Comparison of ENCODE assay signal across 21 cellular contexts in genomic region chr4:48694824-48695223, GRCh38.
A peak's percentile ranks its signal among the peaks of the same experiment; 100 is the strongest.
DNase-seq lines count a peak whose midpoint lies in the region; ATAC-seq, FAIRE-seq and TF ChIP-seq lines count a peak whose summit lies in the region.
"Had no signal": no experiment of that assay in that cellular context is flagged by ENCODE, and none has a peak within 500 bp of the region (broad histone marks: within the 10 kb centered on the region; RNA-seq: fewer than 3 reads in every experiment).

No MANE protein-coding gene starts in this region.

- H3K23me2 ChIP-seq in H1 (ENCODE audit: low read depth, low read length): no peaks in the 10 kb centered on the region

- H3K4me3 Mint-ChIP-seq in GM23338 (no peak overlapping the region), nephron progenitor cell (no peak overlapping the region)
- H3K4me3 Mint-ChIP-seq: CD14-positive monocyte; CD4-positive, alpha-beta memory T cell; HFFc6 had no signal

- H3K4me1 Mint-ChIP-seq in GM23338 (peaks cover 43% of the 10 kb centered on the region), nephron progenitor cell (peaks cover 25% of the 10 kb centered on the region)

- no peak overlapping the region for H3K56ac ChIP-seq in H1 (replicated peaks; ENCODE audit: insufficient read length, low read depth, low read length)

- H3K18ac ChIP-seq in H1 (ENCODE audit: extremely low read depth, low read length): no peak overlapping the region

- no peak overlapping the region for H2BK5ac ChIP-seq in H1 (ENCODE audit: low read depth, low read length)

- H3K27me3 ChIP-seq in GM23338 (ENCODE audit: insufficient read depth) (no peaks in the 10 kb centered on the region), HUES64 (ENCODE audit: insufficient read depth, low read length) (no peaks in the 10 kb centered on the region), H1 (replicated peaks in 1 of 4; ENCODE audit: control insufficient read depth in 3 of 4, extremely low read depth in 1 of 4, insufficient read depth in 3 of 4, low read length in 3 of 4) (no peaks in the 10 kb centered on the region)
- H3K27me3 ChIP-seq: BLaER1 had no signal

- H3F3A ChIP-seq in GM23338 (replicated peaks; ENCODE audit: low read depth): no peaks in the 10 kb centered on the region

- no peak overlapping the region for H3K23ac ChIP-seq in H1 (ENCODE audit: insufficient read length)

- H3K79me1 ChIP-seq in H1 (ENCODE audit: low read depth, low read length): peaks cover 6% of the 10 kb centered on the region; the same call in 1 of the 2 replicates

- no peaks in the 10 kb centered on the region for H3K9me3 ChIP-seq in HUES64 (ENCODE audit: insufficient read depth, low read depth, low read length)
- H3K9me3 ChIP-seq in H1 (ENCODE audit: insufficient read depth in 2 of 2, low read depth in 1 of 2, low read length in 1 of 2): no peaks in the 10 kb centered on the region
- H3K9me3 ChIP-seq: BLaER1 had no signal

- POLR2A ChIA-PET in H1 (lab: Charles Lee; ENCODE audit: partially characterized antibody): no interaction called here

- no peak overlapping the region for H2BK20ac ChIP-seq in H1 (ENCODE audit: low read length)

- 79% methylated on average over 2 of the region's 2 CpGs for WGBS in HUES64
- WGBS in H1 (ENCODE audit: extremely low coverage in 1 of 2, insufficient coverage in 1 of 2, insufficient read length in 1 of 2, insufficient replicate concordance in 2 of 2, low coverage in 1 of 2, low lambda C conversion rate in 2 of 2, missing lambda C conversion rate in 1 of 2), 2 experiments: 79% methylated on average over 2 of the region's 2 CpGs; no CpG with 5 or more reads in 1 of the 2 experiments

- no peak overlapping the region for H4K91ac ChIP-seq in H1 (replicated peaks; ENCODE audit: insufficient read length, low read length)

- H3K36me3 ChIP-seq in GM23338 (ENCODE audit: insufficient read depth) (no peaks in the 10 kb centered on the region), HUES64 (ENCODE audit: insufficient read depth, low read length) (no peaks in the 10 kb centered on the region), H1 (ENCODE audit: control insufficient read depth in 2 of 4, insufficient read depth in 4 of 4, low read length in 3 of 4) (no peaks in the 10 kb centered on the region)

- H3K4me3 ChIP-seq in GM23338 (no peak overlapping the region), HUES64 (ENCODE audit: low read length) (no peak overlapping the region), H1 (ENCODE audit: extremely low read depth in 1 of 4, insufficient read depth in 2 of 4, low read depth in 3 of 4, low read length in 4 of 4) (no peak overlapping the region)
- H3K4me3 ChIP-seq: BLaER1, GM12878, K562 had no signal

- no peak for TF ChIP-seq POLR2A in H1 (IDR thresholded peaks at IDR 0.05; ENCODE audit: control extremely low read depth in 1 of 2, low read depth in 2 of 2, low read length in 2 of 2)

- no peaks in the 10 kb centered on the region for H3K27me3 Mint-ChIP-seq in GM23338 (ENCODE audit: insufficient read depth, low read depth, poor library complexity)
- no peaks in the 10 kb centered on the region for H3K27me3 Mint-ChIP-seq in nephron progenitor cell (ENCODE audit: low read depth, poor library complexity)
- H3K27me3 Mint-ChIP-seq: CD4-positive, alpha-beta memory T cell had no signal

- H2BK12ac ChIP-seq in H1 (ENCODE audit: low read depth, low read length): no peak overlapping the region

- H3K4me2 ChIP-seq in GM23338 (no peak overlapping the region), H1 (ENCODE audit: insufficient read depth in 1 of 2, low read depth in 2 of 2, low read length in 2 of 2) (no peak overlapping the region)
- H3K4me2 ChIP-seq: BLaER1 had no signal

- DNase-seq in GM23338 (ENCODE audit: low spot score) (no peak), H1 (ENCODE audit: low read depth in 1 of 2, low spot score in 2 of 2) (no peak), nephron progenitor cell (no peak), D341Med (ENCODE audit: low spot score) (no peak), NCI-H187 treated with DMSO at 0.1 percent for 48 hours (lab: John Stamatoyannopoulos, UW) (no peak)
- no peak for DNase-seq in activated T-cell treated with anti-CD3 and anti-CD28 coated beads, Interleukin-2, amount 50 U/mL, for 1 hour
- DNase-seq: 8988T; CD4-positive, alpha-beta memory T cell; DMS53; DND-41; EL; HFFc6; IMR-90 had no signal

- CTCF ChIA-PET in H1 (lab: Charles Lee; ENCODE audit: partially characterized antibody): interaction anchor here (1.3 kb wide), 1 partner anchor 73 kb away, joined by 3 read pairs; no protein-coding TSS in a partner anchor

- H3K9ac ChIP-seq in HUES64 (ENCODE audit: low read depth, low read length) (no peak overlapping the region), H1 (replicated peaks in 1 of 4; ENCODE audit: extremely low read depth in 1 of 4, low read depth in 3 of 4, low read length in 3 of 4) (no peak overlapping the region; a peak in 1 of 7 replicates)
- H3K9ac ChIP-seq: BLaER1 had no signal

- no peak overlapping the region for H2BK120ac ChIP-seq in H1 (replicated peaks; ENCODE audit: low read depth, low read length)

- H3K27ac ChIP-seq in GM23338 (ENCODE audit: low read depth) (0 out of 2 replicates have a peak overlapping the region, but pooled peaks have one; percentile 22), HUES64 (ENCODE audit: low read depth, low read length) (peak overlapping the region; percentile 16; the same call in 1 of the 2 replicates), H1 (ENCODE audit: low read depth, low read length) (no peak overlapping the region)
- H3K27ac ChIP-seq: BLaER1 had no signal

- H3K79me2 ChIP-seq in GM23338 (replicated peaks; ENCODE audit: insufficient read depth) (peaks cover 87% of the 10 kb centered on the region), H1 (ENCODE audit: control insufficient read depth in 1 of 2, insufficient read depth in 2 of 2, low read length in 2 of 2) (peaks cover 0 to 90% of the 10 kb centered on the region in 2 experiments; a peak in 2 of 4 replicates)

- H4K20me1 ChIP-seq in GM23338 (replicated peaks; ENCODE audit: insufficient read depth) (0 out of 2 replicates have a peak, but pooled peaks cover 8% of the 10 kb centered on the region), H1 (replicated peaks in 1 of 2; ENCODE audit: control insufficient read depth in 1 of 2, insufficient read depth in 2 of 2, low read length in 2 of 2) (peaks cover 0 to 1% of the 10 kb centered on the region in 2 experiments)

- FAIRE-seq in H1 (lab: Jason Lieb, UNC): no peak
- FAIRE-seq: GM12878, H54, K562 had no signal

- peak overlapping the region; percentile 51; the same call in 1 of the 2 replicates for H4K8ac ChIP-seq in H1 (ENCODE audit: extremely low read depth, insufficient read depth, low read length)

- ATAC-seq in GM23338: no peak
- no peak for ATAC-seq in HG02759 (IDR thresholded peaks at IDR 0.05; ENCODE audit: unreplicated experiment)
- ATAC-seq: GM12878, HCT116, K562 had no signal

- H4K5ac ChIP-seq in H1 (ENCODE audit: insufficient read length, low read depth, low read length): no peak overlapping the region

- no peaks in the 10 kb centered on the region for H3K9me2 ChIP-seq in GM23338 (ENCODE audit: insufficient read depth)

- no peak for TF ChIP-seq RAD21 in H1 (IDR thresholded peaks at IDR 0.05 in 1 of 2, conservative IDR thresholded peaks at IDR 0.05 in 1 of 2; ENCODE audit: low read depth in 2 of 2, low read length in 2 of 2)

- no peak overlapping the region for H2AFZ ChIP-seq in GM23338
- no peak overlapping the region for H2AFZ ChIP-seq in H1 (ENCODE audit: low read length)

- H2AK5ac ChIP-seq in H1 (ENCODE audit: low read depth, low read length): no peak overlapping the region

- H3K4me1 ChIP-seq in GM23338 (ENCODE audit: insufficient read depth): peaks cover 37% of the 10 kb centered on the region
- peaks cover 52% of the 10 kb centered on the region for H3K4me1 ChIP-seq in HUES64 (ENCODE audit: insufficient read depth, low read length)
- peaks cover 0 to 9% (median 4%) of the 10 kb centered on the region in 4 experiments; a peak in 3 of 7 replicates for H3K4me1 ChIP-seq in H1 (replicated peaks in 1 of 4; ENCODE audit: control insufficient read depth in 3 of 4, insufficient read depth in 4 of 4, low read length in 3 of 4)

- H2BK15ac ChIP-seq in H1 (ENCODE audit: low read length): no peak overlapping the region

- H3K36me3 Mint-ChIP-seq in GM23338 (ENCODE audit: low read depth) (no peaks in the 10 kb centered on the region), nephron progenitor cell (ENCODE audit: low read depth) (peaks cover 21% of the 10 kb centered on the region)

- H3K14ac ChIP-seq in H1 (ENCODE audit: insufficient read length): no peak overlapping the region

- no peak for TF ChIP-seq CTCF in GM23338 (conservative IDR thresholded peaks at IDR 0.05; ENCODE audit: low read depth in 2 of 2)
- no peak for TF ChIP-seq CTCF in H1 (IDR thresholded peaks at IDR 0.05; ENCODE audit: control extremely low read depth in 1 of 3, insufficient read depth in 1 of 3, low read depth in 1 of 3, low read length in 3 of 3)
- TF ChIP-seq CTCF in nephron progenitor cell (IDR thresholded peaks at IDR 0.05): no peak

- no peak overlapping the region for H3K4ac ChIP-seq in H1 (replicated peaks; ENCODE audit: insufficient read length, low read depth, low read length)

- H3K9me3 Mint-ChIP-seq in GM23338 (no peaks in the 10 kb centered on the region), nephron progenitor cell (peaks cover 4% of the 10 kb centered on the region)
- H3K9me3 Mint-ChIP-seq: CD4-positive, alpha-beta memory T cell; HFFc6 had no signal

- no peak for TF ChIP-seq EP300 in H1 (IDR thresholded peaks at IDR 0.05; ENCODE audit: borderline replicate concordance in 1 of 2, low read depth in 2 of 2, low read length in 2 of 2)

- H3K27ac Mint-ChIP-seq in GM23338 (peak overlapping the region; percentile 52; the same call in 1 of the 2 replicates), nephron progenitor cell (peak overlapping the region; percentile 76)
- H3K27ac Mint-ChIP-seq: HFFc6 had no signal

TF ChIP-seq in GM23338, 12 proteins besides CTCF, POLR2A, EP300 and RAD21 (continues in another document):
- no peak for TF ChIP-seq ZNF331 (CRISPR knock-in tag; IDR thresholded peaks at IDR 0.05; ENCODE audit: low read depth)
- no peak for TF ChIP-seq POLR2AphosphoS5 (IDR thresholded peaks at IDR 0.05; ENCODE audit: low read depth)
- no peak for TF ChIP-seq EZH2 (IDR thresholded peaks at IDR 0.05; ENCODE audit: low read depth, unreplicated experiment)
- no peak for TF ChIP-seq NANOG (IDR thresholded peaks at IDR 0.05; ENCODE audit: borderline replicate concordance)

TF ChIP-seq in H1, 55 proteins besides CTCF, POLR2A, EP300 and RAD21 (continues in another document):
- TF ChIP-seq TAF7 (optimal IDR thresholded peaks at IDR 0.05; ENCODE audit: borderline replicate concordance, low read depth, low read length): no peak
- no peak for TF ChIP-seq GTF2F1 (IDR thresholded peaks at IDR 0.05; ENCODE audit: borderline replicate concordance, low read depth, low read length)
- no peak for TF ChIP-seq JUN (IDR thresholded peaks at IDR 0.05; ENCODE audit: low read depth, low read length)
- TF ChIP-seq SRF (IDR thresholded peaks at IDR 0.05; ENCODE audit: low read depth, low read length): no peak
- no peak for TF ChIP-seq TCF12 (IDR thresholded peaks at IDR 0.05; ENCODE audit: low read depth, low read length)
- no peak for TF ChIP-seq JUND (IDR thresholded peaks at IDR 0.05; ENCODE audit: low read length)
- TF ChIP-seq CHD2 (IDR thresholded peaks at IDR 0.05; ENCODE audit: low read length): no peak
- TF ChIP-seq HDAC6 (IDR thresholded peaks at IDR 0.05; ENCODE audit: low read depth, low read length): no peak
- TF ChIP-seq CHD1 (IDR thresholded peaks at IDR 0.05; ENCODE audit: low read depth, low read length): no peak
